In the genomic region with DNA sequence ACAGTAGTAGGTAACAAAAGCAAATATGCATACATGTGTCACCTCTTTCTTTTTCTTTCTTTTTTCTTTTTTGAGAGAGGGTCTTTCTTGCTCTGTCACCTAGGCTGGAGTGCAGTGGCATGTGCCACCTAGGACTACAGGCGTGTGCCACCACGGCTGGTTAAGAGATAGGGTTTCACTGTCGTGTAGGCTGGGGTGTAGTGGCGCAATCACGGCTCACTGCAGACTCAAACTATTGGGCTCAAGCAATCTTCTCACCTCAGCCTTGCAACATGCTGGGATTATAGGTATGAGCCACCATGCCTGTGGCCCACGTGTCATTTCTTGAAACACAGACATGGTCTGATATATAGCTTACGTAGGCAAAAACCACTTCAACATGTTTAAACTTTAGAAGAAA, we compare ENCODE assay signal across 2 cellular contexts.
A peak's percentile ranks its signal among the peaks of the same experiment; 100 is the strongest.
TF ChIP-seq lines count a peak whose summit lies in the region.

No MANE protein-coding gene starts in this region.

TF ChIP-seq in IMR-90, 13 proteins besides CTCF, POLR2A, EP300 and RAD21 (continued from another document):
- TF ChIP-seq MAFK (IDR thresholded peaks at IDR 0.05; ENCODE audit: low read depth, low read length) (no peak), CEBPB (IDR thresholded peaks at IDR 0.05; ENCODE audit: low read depth, low read length) (0 out of 2 replicates have a peak, but pooled peaks have one; percentile 12), SMC3 (IDR thresholded peaks at IDR 0.05; ENCODE audit: low read depth, low read length) (no peak), FOS (IDR thresholded peaks at IDR 0.05; ENCODE audit: low read depth, low read length) (no peak), RFX5 (IDR thresholded peaks at IDR 0.05; ENCODE audit: low read depth, low read length) (no peak), CHD1 (IDR thresholded peaks at IDR 0.05; ENCODE audit: low read depth, low read length) (no peak), MXI1 (IDR thresholded peaks at IDR 0.05; ENCODE audit: borderline replicate concordance, low read depth, low read length) (no peak), MAZ (IDR thresholded peaks at IDR 0.05; ENCODE audit: borderline replicate concordance, low read depth, low read length) (no peak)

TF ChIP-seq in K562, 482 proteins besides CTCF, POLR2A, EP300 and RAD21 (continued from another document):
- TF ChIP-seq, protein P1, sequence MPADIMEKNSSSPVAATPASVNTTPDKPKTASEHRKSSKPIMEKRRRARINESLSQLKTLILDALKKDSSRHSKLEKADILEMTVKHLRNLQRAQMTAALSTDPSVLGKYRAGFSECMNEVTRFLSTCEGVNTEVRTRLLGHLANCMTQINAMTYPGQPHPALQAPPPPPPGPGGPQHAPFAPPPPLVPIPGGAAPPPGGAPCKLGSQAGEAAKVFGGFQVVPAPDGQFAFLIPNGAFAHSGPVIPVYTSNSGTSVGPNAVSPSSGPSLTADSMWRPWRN (IDR thresholded peaks at IDR 0.05; ENCODE audit: low read depth): no peak
- TF ChIP-seq HOMEZ (CRISPR knock-in tag; IDR thresholded peaks at IDR 0.05): no peak
- peak; percentile 38; the same call in 1 of the 2 replicates for TF ChIP-seq CEBPB (tag; IDR thresholded peaks at IDR 0.05)
TF ChIP-seq in K562: peak in this region for 1.
